13 cellular contexts compared by ENCODE assay signal in the genomic region with DNA sequence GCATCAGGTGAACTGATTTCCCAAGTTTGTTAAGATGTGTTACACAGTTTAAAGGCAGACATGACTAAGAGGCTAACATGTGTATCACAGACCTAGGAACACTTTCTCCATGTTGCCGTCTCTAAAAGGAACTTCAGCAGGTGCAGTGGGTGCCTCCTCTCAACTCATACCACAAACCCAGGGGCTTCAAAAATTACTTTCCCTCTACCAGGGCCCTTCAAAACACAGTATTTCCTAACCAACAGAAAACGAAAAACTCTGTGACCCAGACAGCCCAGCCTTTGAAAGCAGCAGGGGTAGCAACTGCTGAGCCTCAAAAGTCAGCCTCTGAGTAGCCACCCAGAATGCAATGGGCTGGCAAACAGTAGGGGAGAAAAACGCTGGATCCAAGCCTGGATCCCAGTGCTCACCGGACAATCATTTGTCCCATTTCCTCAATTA. TPM values are rescaled to one million over a fixed set of nuclear protein-coding genes. Genes with fewer than 3 reads are reported as not detected.
DNase-seq lines count a peak whose midpoint lies in the region; ATAC-seq and TF ChIP-seq lines count a peak whose summit lies in the region.
"Had no signal": no experiment of that assay in that cellular context is flagged by ENCODE, and none has a peak within 500 bp of the region (broad histone marks: within the 10 kb centered on the region; RNA-seq: fewer than 3 reads in every experiment).

No MANE protein-coding gene starts in this region.

- H3K27ac ChIP-seq in caudate nucleus (ENCODE audit: low read depth, low read length): peak overlapping the region; percentile 46
- H3K27ac ChIP-seq: cardiac muscle cell had no signal

- ATAC-seq in HG02678 (IDR thresholded peaks at IDR 0.05; ENCODE audit: unreplicated experiment) (peak; percentile 63), natural killer cell (no peak)
- ATAC-seq: left colon had no signal

- DNase-seq in Ammon's horn (ENCODE audit: low spot score) (peak; percentile 49), caudate nucleus (lab: John Stamatoyannopoulos, UW) (peak in 16 of 61 donors; percentile 9 to 62 (median 22)), natural killer cell (no peak), HPDE6-E6E7 (ENCODE audit: extremely low spot score) (no peak), NCI-H1436 (lab: John Stamatoyannopoulos, UW) (no peak), DMS79 treated with DMSO at 0.1 percent for 48 hours (lab: John Stamatoyannopoulos, UW) (no peak)
- DNase-seq in stimulated activated CD4-positive, alpha-beta T cell treated with anti-CD3 and anti-CD28 coated beads, Interleukin-12 subunit alpha, Interleukin-12 subunit beta, amount 100 ng/mL, for 4 hours: no peak
- DNase-seq: activated B cell treated with CpG ODN at 0.5 μM for 24 hours, Calu3, left colon, NCI-H510A had no signal

- no peaks in the 10 kb centered on the region for H3K9me3 Mint-ChIP-seq in natural killer cell
- H3K9me3 Mint-ChIP-seq: activated B cell treated with CpG ODN at 0.5 μM for 24 hours had no signal

- no peaks in the 10 kb centered on the region for H3K27me3 Mint-ChIP-seq in natural killer cell (ENCODE audit: low read depth in 2 of 2)
- H3K27me3 Mint-ChIP-seq: activated B cell treated with CpG ODN at 0.5 μM for 24 hours had no signal

- H3K27ac Mint-ChIP-seq in natural killer cell: peak overlapping the region; percentile 65 to 73

- TF ChIP-seq CTCF in natural killer cell (IDR thresholded peaks at IDR 0.05): no peak

- H3K36me3 Mint-ChIP-seq in natural killer cell: no peaks in the 10 kb centered on the region

- no peak overlapping the region for H3K4me3 Mint-ChIP-seq in natural killer cell
- H3K4me3 Mint-ChIP-seq: activated B cell treated with CpG ODN at 0.5 μM for 24 hours had no signal

- intact Hi-C loops in natural killer cell (cut with micrococcal nuclease): no loop called here

- peaks cover 72 to 74% of the 10 kb centered on the region in 2 donors for H3K4me1 Mint-ChIP-seq in natural killer cell

RNA-seq across cellular contexts. Expression of a gene that starts 28.5 kb away (rescaled TPM):
- total RNA-seq in natural killer cell: 10 to 100 TPM; 15.5 to 29.1 (median 28.6) TPM
